In genomic region chr1:219347376-219347775, GRCh38 we compare ENCODE assay signal across 16 cellular contexts.
"Had no signal": no experiment of that assay in that cellular context is flagged by ENCODE, and none has a peak within 500 bp of the region (broad histone marks: within the 10 kb centered on the region; RNA-seq: fewer than 3 reads in every experiment).

No MANE protein-coding gene starts in this region.

- H3K4me2 ChIP-seq: smooth muscle cell had no signal

- H3K9me3 ChIP-seq: ovary, right lobe of liver had no signal

- DNase-seq: brain microvascular endothelial cell; central memory CD4-positive, alpha-beta T cell; effector CD4-positive, alpha-beta T cell; foreskin melanocyte; natural killer cell; stimulated activated CD4-positive, alpha-beta T cell treated with anti-CD3 and anti-CD28 coated beads, Interleukin-12 subunit alpha, Interleukin-12 subunit beta, amount 100 ng/mL, for 4 hours; stimulated activated CD4-positive, alpha-beta T cell treated with anti-CD3 and anti-CD28 coated beads, Interleukin-1b, Interleukin-23, amount 100 ng/mL, for 48 hours; stimulated activated CD4-positive, alpha-beta T cell treated with anti-CD3 and anti-CD28 coated beads, Interleukin-4, amount 100 ng/mL, for 1 hour; stimulated activated CD8-positive, alpha-beta memory T cell treated with anti-CD3 and anti-CD28 coated beads, Interleukin-4, amount 100 ng/mL, for 48 hours; stimulated activated naive CD4-positive, alpha-beta T cell; stimulated activated naive CD8-positive, alpha-beta T cell treated with anti-CD3 and anti-CD28 coated beads, Interleukin-15, amount 100 ng/mL, for 72 hours; trophoblast cell had no signal

- H3K27ac ChIP-seq: brain microvascular endothelial cell, dorsolateral prefrontal cortex, ovary, right lobe of liver had no signal

- H3K4me3 ChIP-seq: dorsolateral prefrontal cortex, ovary, right lobe of liver, smooth muscle cell had no signal

- H3K36me3 ChIP-seq: brain microvascular endothelial cell, ovary, right lobe of liver had no signal

- H3K4me1 ChIP-seq: right lobe of liver had no signal

- H3K27me3 ChIP-seq: brain microvascular endothelial cell, dorsolateral prefrontal cortex, ovary, right lobe of liver had no signal

- ATAC-seq: natural killer cell; stimulated activated naive CD8-positive, alpha-beta T cell treated with anti-CD3 and anti-CD28 coated beads, Interleukin-15, amount 100 ng/mL, for 72 hours had no signal
